In the genomic region with DNA sequence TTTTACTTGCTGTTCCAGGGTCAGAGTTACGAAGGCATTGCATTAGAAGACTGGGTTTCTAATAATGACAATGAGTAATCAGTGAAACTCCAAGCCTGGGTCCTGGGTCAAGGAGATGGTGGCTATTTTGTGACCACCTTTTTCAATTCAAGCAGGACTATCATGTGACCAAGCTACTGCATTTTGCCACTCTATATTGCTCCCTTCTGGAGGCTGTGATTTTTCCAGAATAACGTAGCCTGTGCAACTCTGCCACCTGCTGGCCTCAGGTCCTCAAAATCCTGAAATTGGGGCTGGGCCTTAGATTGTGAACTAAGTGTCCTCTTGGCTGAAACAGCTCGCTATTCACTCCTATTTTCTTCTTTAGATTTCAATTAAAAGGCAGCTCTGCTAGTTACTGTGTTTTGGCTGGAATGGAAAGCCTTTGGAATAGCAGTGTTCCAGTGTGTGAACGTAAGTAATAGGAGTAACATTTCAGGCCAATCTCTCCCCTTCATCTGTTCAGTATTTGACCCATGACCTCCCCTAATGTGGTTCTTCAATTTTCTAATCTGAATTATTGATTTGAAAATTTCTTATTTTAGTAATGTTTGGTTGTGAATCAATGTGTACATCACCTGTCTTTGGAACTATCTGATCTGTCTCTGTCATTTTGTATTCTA, we compare ENCODE assay signal across 1 cellular context.
TF ChIP-seq lines count a peak whose summit lies in the region.

No MANE protein-coding gene starts in this region.

TF ChIP-seq in K562, 482 proteins besides CTCF, POLR2A, EP300 and RAD21 (continued from another document and continues in another):
- TF ChIP-seq, protein P1, sequence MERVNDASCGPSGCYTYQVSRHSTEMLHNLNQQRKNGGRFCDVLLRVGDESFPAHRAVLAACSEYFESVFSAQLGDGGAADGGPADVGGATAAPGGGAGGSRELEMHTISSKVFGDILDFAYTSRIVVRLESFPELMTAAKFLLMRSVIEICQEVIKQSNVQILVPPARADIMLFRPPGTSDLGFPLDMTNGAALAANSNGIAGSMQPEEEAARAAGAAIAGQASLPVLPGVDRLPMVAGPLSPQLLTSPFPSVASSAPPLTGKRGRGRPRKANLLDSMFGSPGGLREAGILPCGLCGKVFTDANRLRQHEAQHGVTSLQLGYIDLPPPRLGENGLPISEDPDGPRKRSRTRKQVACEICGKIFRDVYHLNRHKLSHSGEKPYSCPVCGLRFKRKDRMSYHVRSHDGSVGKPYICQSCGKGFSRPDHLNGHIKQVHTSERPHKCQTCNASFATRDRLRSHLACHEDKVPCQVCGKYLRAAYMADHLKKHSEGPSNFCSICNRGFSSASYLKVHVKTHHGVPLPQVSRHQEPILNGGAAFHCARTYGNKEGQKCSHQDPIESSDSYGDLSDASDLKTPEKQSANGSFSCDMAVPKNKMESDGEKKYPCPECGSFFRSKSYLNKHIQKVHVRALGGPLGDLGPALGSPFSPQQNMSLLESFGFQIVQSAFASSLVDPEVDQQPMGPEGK (CRISPR knock-in tag; IDR thresholded peaks at IDR 0.05; ENCODE audit: borderline replicate concordance): no peak
- TF ChIP-seq, protein P2, sequence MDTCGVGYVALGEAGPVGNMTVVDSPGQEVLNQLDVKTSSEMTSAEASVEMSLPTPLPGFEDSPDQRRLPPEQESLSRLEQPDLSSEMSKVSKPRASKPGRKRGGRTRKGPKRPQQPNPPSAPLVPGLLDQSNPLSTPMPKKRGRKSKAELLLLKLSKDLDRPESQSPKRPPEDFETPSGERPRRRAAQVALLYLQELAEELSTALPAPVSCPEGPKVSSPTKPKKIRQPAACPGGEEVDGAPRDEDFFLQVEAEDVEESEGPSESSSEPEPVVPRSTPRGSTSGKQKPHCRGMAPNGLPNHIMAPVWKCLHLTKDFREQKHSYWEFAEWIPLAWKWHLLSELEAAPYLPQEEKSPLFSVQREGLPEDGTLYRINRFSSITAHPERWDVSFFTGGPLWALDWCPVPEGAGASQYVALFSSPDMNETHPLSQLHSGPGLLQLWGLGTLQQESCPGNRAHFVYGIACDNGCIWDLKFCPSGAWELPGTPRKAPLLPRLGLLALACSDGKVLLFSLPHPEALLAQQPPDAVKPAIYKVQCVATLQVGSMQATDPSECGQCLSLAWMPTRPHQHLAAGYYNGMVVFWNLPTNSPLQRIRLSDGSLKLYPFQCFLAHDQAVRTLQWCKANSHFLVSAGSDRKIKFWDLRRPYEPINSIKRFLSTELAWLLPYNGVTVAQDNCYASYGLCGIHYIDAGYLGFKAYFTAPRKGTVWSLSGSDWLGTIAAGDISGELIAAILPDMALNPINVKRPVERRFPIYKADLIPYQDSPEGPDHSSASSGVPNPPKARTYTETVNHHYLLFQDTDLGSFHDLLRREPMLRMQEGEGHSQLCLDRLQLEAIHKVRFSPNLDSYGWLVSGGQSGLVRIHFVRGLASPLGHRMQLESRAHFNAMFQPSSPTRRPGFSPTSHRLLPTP (IDR thresholded peaks at IDR 0.05; ENCODE audit: borderline replicate concordance, extremely low read depth, insufficient read length): no peak
- TF ChIP-seq CREB1 (IDR thresholded peaks at IDR 0.05) (no peak), CREB1 (CRISPR knock-in tag; IDR thresholded peaks at IDR 0.05) (no peak), TRIM24 (IDR thresholded peaks at IDR 0.05) (no peak), IRF2 (CRISPR knock-in tag; IDR thresholded peaks at IDR 0.05) (no peak), DMBX1 (CRISPR knock-in tag; IDR thresholded peaks at IDR 0.05; ENCODE audit: borderline replicate concordance) (peak; percentile 46; the same call in 1 of the 2 replicates), POLR2AphosphoS2 (IDR thresholded peaks at IDR 0.05; ENCODE audit: low read length) (no peak), GABPA (tag; conservative IDR thresholded peaks at IDR 0.05; ENCODE audit: low read depth) (no peak), CHCHD3 (CRISPR knock-in tag; IDR thresholded peaks at IDR 0.05) (no peak), SMARCC2 (IDR thresholded peaks at IDR 0.05; ENCODE audit: low read depth) (no peak), RB1 (IDR thresholded peaks at IDR 0.05; ENCODE audit: low read depth) (no peak), CHD1 (IDR thresholded peaks at IDR 0.05; ENCODE audit: low read length) (no peak), RUNX1 (IDR thresholded peaks at IDR 0.05; ENCODE audit: low read depth) (no peak), RNF2 (IDR thresholded peaks at IDR 0.05) (no peak), ZEB2 (IDR thresholded peaks at IDR 0.05) (no peak), FOXA3 (CRISPR knock-in tag; conservative IDR thresholded peaks at IDR 0.05 in 1 of 2, IDR thresholded peaks at IDR 0.05 in 1 of 2) (no peak), NR4A1 (CRISPR knock-in tag; IDR thresholded peaks at IDR 0.05) (no peak), NR4A1 (tag; IDR thresholded peaks at IDR 0.05) (no peak), SLC30A9 (CRISPR knock-in tag; IDR thresholded peaks at IDR 0.05) (no peak), PHB2 (IDR thresholded peaks at IDR 0.05; ENCODE audit: low read depth) (no peak), TCFL5 (CRISPR knock-in tag; conservative IDR thresholded peaks at IDR 0.05) (no peak), SP2 (IDR thresholded peaks at IDR 0.05; ENCODE audit: extremely low read depth, low read depth, low read length, poor library complexity, severe bottlenecking) (no peak), HEY1 (CRISPR knock-in tag; IDR thresholded peaks at IDR 0.05; ENCODE audit: borderline replicate concordance) (no peak), ZNF197 (CRISPR knock-in tag; IDR thresholded peaks at IDR 0.05; ENCODE audit: low read depth) (no peak), GTF2A2 (tag; IDR thresholded peaks at IDR 0.05) (no peak), KLF13 (tag; IDR thresholded peaks at IDR 0.05; ENCODE audit: borderline replicate concordance, low read depth) (no peak), MYC (IDR thresholded peaks at IDR 0.05; ENCODE audit: low read depth, low read length) (no peak), MYC (CRISPR knock-in tag; IDR thresholded peaks at IDR 0.05; ENCODE audit: borderline replicate concordance, low read depth) (no peak), ZNF212 (CRISPR knock-in tag; IDR thresholded peaks at IDR 0.05) (no peak), BRCA1 (IDR thresholded peaks at IDR 0.05) (no peak), BRCA1 (CRISPR knock-in tag; IDR thresholded peaks at IDR 0.05) (no peak), KDM1A (IDR thresholded peaks at IDR 0.05) (peak; percentile 85 to 87), ZNF217 (CRISPR knock-in tag; IDR thresholded peaks at IDR 0.05) (no peak), ZBED1 (IDR thresholded peaks at IDR 0.05) (no peak), GATAD2B (IDR thresholded peaks at IDR 0.05; ENCODE audit: borderline replicate concordance) (no peak), CSDE1 (IDR thresholded peaks at IDR 0.05) (no peak), ZSCAN32 (CRISPR knock-in tag; IDR thresholded peaks at IDR 0.05) (no peak), FOXJ3 (CRISPR knock-in tag; IDR thresholded peaks at IDR 0.05) (no peak), SOX6 (IDR thresholded peaks at IDR 0.05) (no peak), MAZ (CRISPR knock-in tag; conservative IDR thresholded peaks at IDR 0.05 in 1 of 2, IDR thresholded peaks at IDR 0.05 in 1 of 2) (peak; percentile 30 to 60; a peak in 1 of 4 replicates)
- TF ChIP-seq, protein P3, sequence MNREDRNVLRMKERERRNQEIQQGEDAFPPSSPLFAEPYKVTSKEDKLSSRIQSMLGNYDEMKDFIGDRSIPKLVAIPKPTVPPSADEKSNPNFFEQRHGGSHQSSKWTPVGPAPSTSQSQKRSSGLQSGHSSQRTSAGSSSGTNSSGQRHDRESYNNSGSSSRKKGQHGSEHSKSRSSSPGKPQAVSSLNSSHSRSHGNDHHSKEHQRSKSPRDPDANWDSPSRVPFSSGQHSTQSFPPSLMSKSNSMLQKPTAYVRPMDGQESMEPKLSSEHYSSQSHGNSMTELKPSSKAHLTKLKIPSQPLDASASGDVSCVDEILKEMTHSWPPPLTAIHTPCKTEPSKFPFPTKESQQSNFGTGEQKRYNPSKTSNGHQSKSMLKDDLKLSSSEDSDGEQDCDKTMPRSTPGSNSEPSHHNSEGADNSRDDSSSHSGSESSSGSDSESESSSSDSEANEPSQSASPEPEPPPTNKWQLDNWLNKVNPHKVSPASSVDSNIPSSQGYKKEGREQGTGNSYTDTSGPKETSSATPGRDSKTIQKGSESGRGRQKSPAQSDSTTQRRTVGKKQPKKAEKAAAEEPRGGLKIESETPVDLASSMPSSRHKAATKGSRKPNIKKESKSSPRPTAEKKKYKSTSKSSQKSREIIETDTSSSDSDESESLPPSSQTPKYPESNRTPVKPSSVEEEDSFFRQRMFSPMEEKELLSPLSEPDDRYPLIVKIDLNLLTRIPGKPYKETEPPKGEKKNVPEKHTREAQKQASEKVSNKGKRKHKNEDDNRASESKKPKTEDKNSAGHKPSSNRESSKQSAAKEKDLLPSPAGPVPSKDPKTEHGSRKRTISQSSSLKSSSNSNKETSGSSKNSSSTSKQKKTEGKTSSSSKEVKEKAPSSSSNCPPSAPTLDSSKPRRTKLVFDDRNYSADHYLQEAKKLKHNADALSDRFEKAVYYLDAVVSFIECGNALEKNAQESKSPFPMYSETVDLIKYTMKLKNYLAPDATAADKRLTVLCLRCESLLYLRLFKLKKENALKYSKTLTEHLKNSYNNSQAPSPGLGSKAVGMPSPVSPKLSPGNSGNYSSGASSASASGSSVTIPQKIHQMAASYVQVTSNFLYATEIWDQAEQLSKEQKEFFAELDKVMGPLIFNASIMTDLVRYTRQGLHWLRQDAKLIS (CRISPR knock-in tag; IDR thresholded peaks at IDR 0.05): no peak
- TF ChIP-seq, protein P4, sequence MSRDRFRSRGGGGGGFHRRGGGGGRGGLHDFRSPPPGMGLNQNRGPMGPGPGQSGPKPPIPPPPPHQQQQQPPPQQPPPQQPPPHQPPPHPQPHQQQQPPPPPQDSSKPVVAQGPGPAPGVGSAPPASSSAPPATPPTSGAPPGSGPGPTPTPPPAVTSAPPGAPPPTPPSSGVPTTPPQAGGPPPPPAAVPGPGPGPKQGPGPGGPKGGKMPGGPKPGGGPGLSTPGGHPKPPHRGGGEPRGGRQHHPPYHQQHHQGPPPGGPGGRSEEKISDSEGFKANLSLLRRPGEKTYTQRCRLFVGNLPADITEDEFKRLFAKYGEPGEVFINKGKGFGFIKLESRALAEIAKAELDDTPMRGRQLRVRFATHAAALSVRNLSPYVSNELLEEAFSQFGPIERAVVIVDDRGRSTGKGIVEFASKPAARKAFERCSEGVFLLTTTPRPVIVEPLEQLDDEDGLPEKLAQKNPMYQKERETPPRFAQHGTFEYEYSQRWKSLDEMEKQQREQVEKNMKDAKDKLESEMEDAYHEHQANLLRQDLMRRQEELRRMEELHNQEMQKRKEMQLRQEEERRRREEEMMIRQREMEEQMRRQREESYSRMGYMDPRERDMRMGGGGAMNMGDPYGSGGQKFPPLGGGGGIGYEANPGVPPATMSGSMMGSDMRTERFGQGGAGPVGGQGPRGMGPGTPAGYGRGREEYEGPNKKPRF (IDR thresholded peaks at IDR 0.05; ENCODE audit: low read depth, low read length): no peak
- TF ChIP-seq, protein P5, sequence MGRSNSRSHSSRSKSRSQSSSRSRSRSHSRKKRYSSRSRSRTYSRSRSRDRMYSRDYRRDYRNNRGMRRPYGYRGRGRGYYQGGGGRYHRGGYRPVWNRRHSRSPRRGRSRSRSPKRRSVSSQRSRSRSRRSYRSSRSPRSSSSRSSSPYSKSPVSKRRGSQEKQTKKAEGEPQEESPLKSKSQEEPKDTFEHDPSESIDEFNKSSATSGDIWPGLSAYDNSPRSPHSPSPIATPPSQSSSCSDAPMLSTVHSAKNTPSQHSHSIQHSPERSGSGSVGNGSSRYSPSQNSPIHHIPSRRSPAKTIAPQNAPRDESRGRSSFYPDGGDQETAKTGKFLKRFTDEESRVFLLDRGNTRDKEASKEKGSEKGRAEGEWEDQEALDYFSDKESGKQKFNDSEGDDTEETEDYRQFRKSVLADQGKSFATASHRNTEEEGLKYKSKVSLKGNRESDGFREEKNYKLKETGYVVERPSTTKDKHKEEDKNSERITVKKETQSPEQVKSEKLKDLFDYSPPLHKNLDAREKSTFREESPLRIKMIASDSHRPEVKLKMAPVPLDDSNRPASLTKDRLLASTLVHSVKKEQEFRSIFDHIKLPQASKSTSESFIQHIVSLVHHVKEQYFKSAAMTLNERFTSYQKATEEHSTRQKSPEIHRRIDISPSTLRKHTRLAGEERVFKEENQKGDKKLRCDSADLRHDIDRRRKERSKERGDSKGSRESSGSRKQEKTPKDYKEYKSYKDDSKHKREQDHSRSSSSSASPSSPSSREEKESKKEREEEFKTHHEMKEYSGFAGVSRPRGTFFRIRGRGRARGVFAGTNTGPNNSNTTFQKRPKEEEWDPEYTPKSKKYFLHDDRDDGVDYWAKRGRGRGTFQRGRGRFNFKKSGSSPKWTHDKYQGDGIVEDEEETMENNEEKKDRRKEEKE (IDR thresholded peaks at IDR 0.05; ENCODE audit: borderline replicate concordance in 1 of 2, control insufficient read depth in 1 of 2, low read depth in 2 of 2, low read length in 1 of 2): 0 out of 4 replicates have a peak, but pooled peaks of 1 of the 2 experiments have one; percentile 10
- TF ChIP-seq, protein P6, sequence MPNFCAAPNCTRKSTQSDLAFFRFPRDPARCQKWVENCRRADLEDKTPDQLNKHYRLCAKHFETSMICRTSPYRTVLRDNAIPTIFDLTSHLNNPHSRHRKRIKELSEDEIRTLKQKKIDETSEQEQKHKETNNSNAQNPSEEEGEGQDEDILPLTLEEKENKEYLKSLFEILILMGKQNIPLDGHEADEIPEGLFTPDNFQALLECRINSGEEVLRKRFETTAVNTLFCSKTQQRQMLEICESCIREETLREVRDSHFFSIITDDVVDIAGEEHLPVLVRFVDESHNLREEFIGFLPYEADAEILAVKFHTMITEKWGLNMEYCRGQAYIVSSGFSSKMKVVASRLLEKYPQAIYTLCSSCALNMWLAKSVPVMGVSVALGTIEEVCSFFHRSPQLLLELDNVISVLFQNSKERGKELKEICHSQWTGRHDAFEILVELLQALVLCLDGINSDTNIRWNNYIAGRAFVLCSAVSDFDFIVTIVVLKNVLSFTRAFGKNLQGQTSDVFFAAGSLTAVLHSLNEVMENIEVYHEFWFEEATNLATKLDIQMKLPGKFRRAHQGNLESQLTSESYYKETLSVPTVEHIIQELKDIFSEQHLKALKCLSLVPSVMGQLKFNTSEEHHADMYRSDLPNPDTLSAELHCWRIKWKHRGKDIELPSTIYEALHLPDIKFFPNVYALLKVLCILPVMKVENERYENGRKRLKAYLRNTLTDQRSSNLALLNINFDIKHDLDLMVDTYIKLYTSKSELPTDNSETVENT (CRISPR knock-in tag; IDR thresholded peaks at IDR 0.05): no peak
- TF ChIP-seq, protein P7, sequence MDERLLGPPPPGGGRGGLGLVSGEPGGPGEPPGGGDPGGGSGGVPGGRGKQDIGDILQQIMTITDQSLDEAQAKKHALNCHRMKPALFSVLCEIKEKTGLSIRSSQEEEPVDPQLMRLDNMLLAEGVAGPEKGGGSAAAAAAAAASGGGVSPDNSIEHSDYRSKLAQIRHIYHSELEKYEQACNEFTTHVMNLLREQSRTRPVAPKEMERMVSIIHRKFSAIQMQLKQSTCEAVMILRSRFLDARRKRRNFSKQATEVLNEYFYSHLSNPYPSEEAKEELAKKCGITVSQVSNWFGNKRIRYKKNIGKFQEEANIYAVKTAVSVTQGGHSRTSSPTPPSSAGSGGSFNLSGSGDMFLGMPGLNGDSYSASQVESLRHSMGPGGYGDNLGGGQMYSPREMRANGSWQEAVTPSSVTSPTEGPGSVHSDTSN (CRISPR knock-in tag; IDR thresholded peaks at IDR 0.05; ENCODE audit: low read depth): no peak
- TF ChIP-seq, protein P7 (tag; conservative IDR thresholded peaks at IDR 0.05; ENCODE audit: low read depth): no peak
